ENCODE assay signal across 1 cellular context in genomic region chr6:137921823-137922222, GRCh38.
TF ChIP-seq lines count a peak whose summit lies in the region.

No MANE protein-coding gene starts in this region.

TF ChIP-seq in H1, 55 proteins besides CTCF, POLR2A, EP300 and RAD21 (continued from another document):
- TF ChIP-seq ATF2 (IDR thresholded peaks at IDR 0.05; ENCODE audit: low read length): no peak
